Comparison of ENCODE assay signal across 13 cellular contexts in genomic region chr11:76599041-76600013, GRCh38.
A peak's percentile ranks its signal among the peaks of the same experiment; 100 is the strongest.
DNase-seq lines count a peak whose midpoint lies in the region; ATAC-seq and TF ChIP-seq lines count a peak whose summit lies in the region.
"Had no signal": no experiment of that assay in that cellular context is flagged by ENCODE, and none has a peak within 500 bp of the region (broad histone marks: within the 10 kb centered on the region; RNA-seq: fewer than 3 reads in every experiment).

No MANE protein-coding gene starts in this region.

- peak overlapping the region; percentile 37 for H3K14ac ChIP-seq in trophoblast cell (ENCODE audit: low read length)

- H4K91ac ChIP-seq in trophoblast cell (ENCODE audit: low read depth, low read length) = peak overlapping the region; percentile 80

- no peaks in the 10 kb centered on the region for H3K27me3 ChIP-seq in GM23338 (ENCODE audit: insufficient read depth)
- H3K27me3 ChIP-seq in SJCRH30 = no peaks in the 10 kb centered on the region
- H3K27me3 ChIP-seq in trophoblast cell (ENCODE audit: insufficient read depth, low read length) = no peaks in the 10 kb centered on the region
- H3K27me3 ChIP-seq in GM23248 (replicated peaks; ENCODE audit: insufficient read depth) = no peaks in the 10 kb centered on the region
- H3K27me3 ChIP-seq: Peyer's patch, tibial artery had no signal

- no peaks in the 10 kb centered on the region for H3K4me1 Mint-ChIP-seq in GM23338

- ATAC-seq in GM23338 = peak; percentile 79
- ATAC-seq: left colon had no signal

- peak overlapping the region; percentile 59 for H3K18ac ChIP-seq in trophoblast cell (ENCODE audit: low read length)

- no peaks in the 10 kb centered on the region for H3K4me1 ChIP-seq in GM23338 (ENCODE audit: insufficient read depth)
- H3K4me1 ChIP-seq in SJCRH30 = peaks cover 16% of the 10 kb centered on the region
- peaks cover 16 to 20% of the 10 kb centered on the region in 2 experiments for H3K4me1 ChIP-seq in trophoblast cell (ENCODE audit: control insufficient read depth in 1 of 2, insufficient read depth in 2 of 2, low read length in 2 of 2)
- peaks cover 5% of the 10 kb centered on the region for H3K4me1 ChIP-seq in GM23248 (ENCODE audit: insufficient read depth)

- H2AFZ ChIP-seq in GM23338 (peak overlapping the region; percentile 81), trophoblast cell (ENCODE audit: insufficient read depth, low read length, poor library complexity) (no peak overlapping the region), GM23248 (no peak overlapping the region)

- H4K12ac ChIP-seq in trophoblast cell (ENCODE audit: low read depth, low read length) = no peak overlapping the region

- no peaks in the 10 kb centered on the region for H3F3A ChIP-seq in GM23338 (replicated peaks; ENCODE audit: low read depth)
- H3F3A ChIP-seq in GM23248 (ENCODE audit: insufficient read depth) = peaks cover 6% of the 10 kb centered on the region; the same call in 1 of the 2 replicates

- peak overlapping the region; percentile 85 for H2BK12ac ChIP-seq in trophoblast cell (ENCODE audit: low read length)

- H3K9me3 Mint-ChIP-seq in GM23338 = peaks cover under 1% of the 10 kb centered on the region; the same call in 1 of the 3 replicates

- H3K9me2 ChIP-seq in GM23338 (ENCODE audit: insufficient read depth) (no peaks in the 10 kb centered on the region), GM23248 (ENCODE audit: insufficient read depth) (no peaks in the 10 kb centered on the region)

- peak overlapping the region; percentile 63 for H2AK5ac ChIP-seq in trophoblast cell (ENCODE audit: low read length)

- H3K36me3 ChIP-seq in GM23338 (ENCODE audit: insufficient read depth) (no peaks in the 10 kb centered on the region), SJCRH30 (no peaks in the 10 kb centered on the region), trophoblast cell (ENCODE audit: control insufficient read depth in 1 of 2, insufficient read depth in 2 of 2, low read length in 2 of 2) (no peaks in the 10 kb centered on the region), GM23248 (ENCODE audit: low read depth) (no peaks in the 10 kb centered on the region)
- H3K36me3 ChIP-seq: Peyer's patch, spleen, tibial artery had no signal

- H3K23ac ChIP-seq in trophoblast cell (ENCODE audit: low read length) = no peak overlapping the region

- H3K79me1 ChIP-seq in trophoblast cell (ENCODE audit: low read length) = peaks cover 28% of the 10 kb centered on the region

- H3K79me2 ChIP-seq in GM23338 (replicated peaks; ENCODE audit: insufficient read depth) (no peaks in the 10 kb centered on the region), trophoblast cell (ENCODE audit: control insufficient read depth, insufficient read depth, low read length, poor library complexity) (peaks cover 2% of the 10 kb centered on the region), GM23248 (ENCODE audit: insufficient read depth) (no peaks in the 10 kb centered on the region)

- H3K27ac ChIP-seq in GM23338 (ENCODE audit: low read depth) (no peak overlapping the region), SJCRH30 (peak overlapping the region; percentile 75), trophoblast cell (ENCODE audit: low read depth, low read length) (peak overlapping the region; percentile 49), GM23248 (no peak overlapping the region)
- H3K27ac ChIP-seq: Peyer's patch, spleen had no signal

- H3K4me3 ChIP-seq in GM23338 (no peak overlapping the region), SJCRH30 (peak overlapping the region; percentile 40), trophoblast cell (ENCODE audit: low read depth, low read length) (no peak overlapping the region), GM23248 (no peak overlapping the region)
- H3K4me3 ChIP-seq: Peyer's patch, spleen, tibial artery had no signal

- H3K27ac Mint-ChIP-seq in GM23338 = no peak overlapping the region
- H3K27ac Mint-ChIP-seq: activated naive CD8-positive, alpha-beta T cell had no signal

- H4K20me1 ChIP-seq in GM23338 (replicated peaks; ENCODE audit: insufficient read depth) = no peaks in the 10 kb centered on the region
- no peaks in the 10 kb centered on the region for H4K20me1 ChIP-seq in GM23248 (ENCODE audit: insufficient read depth)

- peak; percentile 55 for DNase-seq in GM23338 (ENCODE audit: low spot score)
- peak; percentile 82 to 83 for DNase-seq in SJCRH30
- peak; percentile 87 for DNase-seq in glomerular visceral epithelial cell (ENCODE audit: extremely low spot score)
- DNase-seq in trophoblast cell = peak; percentile 96 to 97
- no peak for DNase-seq in GM23248
- DNase-seq in NCI-H1694 treated with DMSO at 0.1 percent for 48 hours (lab: John Stamatoyannopoulos, UW) = no peak
- no peak for DNase-seq in COR-L47 (lab: John Stamatoyannopoulos, UW)
- no peak for DNase-seq in NCI-H1694 (lab: John Stamatoyannopoulos, UW)
- DNase-seq: left colon, spleen had no signal

- peak overlapping the region; percentile 34 for H3K4ac ChIP-seq in trophoblast cell (ENCODE audit: low read depth, low read length)

- no peak overlapping the region for H3K4me2 ChIP-seq in GM23338
- peak overlapping the region; percentile 11 for H3K4me2 ChIP-seq in trophoblast cell (ENCODE audit: low read length)
- no peak overlapping the region for H3K4me2 ChIP-seq in GM23248 (ENCODE audit: unreplicated experiment)

- no peak for TF ChIP-seq CTCF in GM23338 (conservative IDR thresholded peaks at IDR 0.05; ENCODE audit: low read depth in 2 of 2)

- peak overlapping the region; percentile 88 for H2BK5ac ChIP-seq in trophoblast cell (ENCODE audit: low read depth, low read length, poor library complexity)

- in situ Hi-C loops in GM23248 (cut with MboI) = no loop called here

- no peaks in the 10 kb centered on the region for H3K9me3 ChIP-seq in SJCRH30 (replicated peaks)
- H3K9me3 ChIP-seq in trophoblast cell (ENCODE audit: insufficient read depth, low read depth, low read length) = no peaks in the 10 kb centered on the region
- H3K9me3 ChIP-seq in GM23248 (ENCODE audit: low read depth) = no peaks in the 10 kb centered on the region
- H3K9me3 ChIP-seq: Peyer's patch, spleen, tibial artery had no signal

- H4K8ac ChIP-seq in trophoblast cell (ENCODE audit: low read depth, low read length) = peak overlapping the region; percentile 20

- no CpG with 5 or more reads among the region's 18 CpGs for WGBS in trophoblast cell (ENCODE audit: extremely low coverage, insufficient coverage, insufficient read length)
- 89 to 90% methylated on average over 17 to 18 of the region's 18 CpGs for WGBS in GM23248 (ENCODE audit: low coverage in 1 of 2, low lambda C conversion rate in 2 of 2, missing lambda C conversion rate in 2 of 2), 2 experiments

- H3K4me3 Mint-ChIP-seq in GM23338 = no peak overlapping the region
- H3K4me3 Mint-ChIP-seq: activated naive CD8-positive, alpha-beta T cell had no signal

- no peak overlapping the region for H3K9ac ChIP-seq in trophoblast cell (ENCODE audit: low read length)
- H3K9ac ChIP-seq in GM23248 = no peak overlapping the region

- H3K27me3 Mint-ChIP-seq in GM23338 (ENCODE audit: insufficient read depth, low read depth, poor library complexity) = peaks cover 4% of the 10 kb centered on the region
- H3K27me3 Mint-ChIP-seq: activated naive CD8-positive, alpha-beta T cell had no signal

- no peaks in the 10 kb centered on the region for H3K36me3 Mint-ChIP-seq in GM23338 (ENCODE audit: low read depth)
- H3K36me3 Mint-ChIP-seq: activated naive CD8-positive, alpha-beta T cell had no signal

- H2BK120ac ChIP-seq in trophoblast cell (ENCODE audit: insufficient read depth, low read length, poor library complexity) = peak overlapping the region; percentile 67

TF ChIP-seq in GM23338, 12 proteins besides CTCF, POLR2A, EP300 and RAD21:
- TF ChIP-seq POLR2AphosphoS5 (IDR thresholded peaks at IDR 0.05; ENCODE audit: low read depth) = no peak
- TF ChIP-seq EZH2phosphoT487 (IDR thresholded peaks at IDR 0.05; ENCODE audit: unreplicated experiment) = no peak
- TF ChIP-seq EZH2 (IDR thresholded peaks at IDR 0.05; ENCODE audit: low read depth, unreplicated experiment) = no peak
- TF ChIP-seq JUNB (IDR thresholded peaks at IDR 0.05; ENCODE audit: unreplicated experiment) = no peak
TF ChIP-seq in GM23338: peak in this region for 0.

Comparison
In these comparisons a context has a peak if more than half of its experiments do, and no peak if none do; other contexts are left out.
1. DNase-seq: peak in GM23338 (single experiment), SJCRH30 (2 of 2), glomerular visceral epithelial cell (single experiment) and trophoblast cell (2 of 2); none in GM23248 (single experiment), NCI-H1694 treated with DMSO at 0.1 percent for 48 hours (single experiment), COR-L47 (single experiment) and NCI-H1694 (single experiment).
2. H3K27ac ChIP-seq: peak in SJCRH30 (single experiment) and trophoblast cell (single experiment); none in GM23338 (single experiment) and GM23248 (single experiment).